In the genomic region with DNA sequence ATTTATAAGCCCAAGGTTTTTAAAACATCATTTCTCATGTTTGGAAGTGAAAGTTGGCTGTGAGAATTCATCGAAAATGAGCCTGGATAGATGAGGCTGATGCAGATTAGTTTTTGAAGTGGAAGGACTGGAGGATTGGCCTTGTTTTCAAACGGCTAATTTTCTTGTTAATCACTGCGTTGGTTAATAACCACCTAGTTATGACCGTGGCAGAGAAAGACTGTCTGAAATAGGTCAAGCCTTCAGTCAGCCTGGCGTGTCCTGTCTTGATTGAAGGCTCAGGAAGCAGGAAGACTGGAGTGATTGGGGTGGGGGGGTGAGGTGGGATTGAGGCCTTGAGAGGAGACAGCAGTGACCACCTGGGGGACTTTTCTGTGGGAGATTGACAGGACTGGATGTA, we compare ENCODE assay signal across 14 cellular contexts.
A peak's percentile ranks its signal among the peaks of the same experiment; 100 is the strongest.
DNase-seq lines count a peak whose midpoint lies in the region; TF ChIP-seq lines count a peak whose summit lies in the region.
"Had no signal": no experiment of that assay in that cellular context is flagged by ENCODE, and none has a peak within 500 bp of the region (broad histone marks: within the 10 kb centered on the region; RNA-seq: fewer than 3 reads in every experiment).

No MANE protein-coding gene starts in this region.

- H3K36me3 ChIP-seq in A673 (ENCODE audit: insufficient read depth, low read length, poor library complexity, severe bottlenecking) (no peaks in the 10 kb centered on the region), uterus (no peaks in the 10 kb centered on the region)
- H3K36me3 ChIP-seq: HAP-1 had no signal

- H3K27ac ChIP-seq in A673 (ENCODE audit: low read depth, low read length, poor library complexity, severe bottlenecking) = peak overlapping the region; percentile 97
- no peak overlapping the region for H3K27ac ChIP-seq in RWPE1
- no peak overlapping the region for H3K27ac ChIP-seq in uterus

- H3K4me3 ChIP-seq in A673 (ENCODE audit: low read depth, low read length, poor library complexity, severe bottlenecking) = no peak overlapping the region
- no peak overlapping the region for H3K4me3 ChIP-seq in uterus
- H3K4me3 ChIP-seq: GM12878, HAP-1 had no signal

- intact Hi-C loops in A673 (cut with micrococcal nuclease; ENCODE audit: unreplicated experiment) = no loop called here
- intact Hi-C loops in uterus (cut with DNase I; ENCODE audit: low total_unique reads) = no loop called here

- CTCF ChIA-PET in A673 (lab: Charles Lee) (no interaction called here), RWPE1 (lab: Yijun Ruan, JAX) (no interaction called here)

- H3K27me3 ChIP-seq in A673 (replicated peaks; ENCODE audit: insufficient read depth, low read depth, low read length, poor library complexity) (no peaks in the 10 kb centered on the region), uterus (no peaks in the 10 kb centered on the region)

- BruUV-seq in A673 (replicated peaks; lab: Mats Ljungman, UMichigan) = no TSS peak

- no peak for TF ChIP-seq POLR2A in uterus (IDR thresholded peaks at IDR 0.05)

- H3K9me3 ChIP-seq in A673 (ENCODE audit: low read depth, low read length, poor library complexity, severe bottlenecking) (no peaks in the 10 kb centered on the region), uterus (no peaks in the 10 kb centered on the region)
- H3K9me3 ChIP-seq: HAP-1 had no signal

- H3K4me1 ChIP-seq in A673 (ENCODE audit: insufficient read depth, low read length, poor library complexity, severe bottlenecking) = peaks cover 98% of the 10 kb centered on the region
- no peaks in the 10 kb centered on the region for H3K4me1 ChIP-seq in uterus
- H3K4me1 ChIP-seq: HAP-1 had no signal

- POLR2A ChIA-PET in A673 (lab: Charles Lee; ENCODE audit: low non-redundant PET) = no interaction called here
- POLR2A ChIA-PET in RWPE1 (lab: Yijun Ruan, JAX; ENCODE audit: low non-redundant PET) = no interaction called here

- TF ChIP-seq CTCF in A673 (conservative IDR thresholded peaks at IDR 0.05; ENCODE audit: low read depth, low read length) = no peak
- TF ChIP-seq CTCF in RWPE1 (conservative IDR thresholded peaks at IDR 0.05; ENCODE audit: low read depth) = no peak
- TF ChIP-seq CTCF in uterus (IDR thresholded peaks at IDR 0.05) = no peak

- DNase-seq in A673 (ENCODE audit: low spot score) (no peak), RWPE1 (ENCODE audit: low spot score) (peak; percentile 8), kidney tubule cell (ENCODE audit: low spot score) (peak; percentile 52), renal cortical epithelial cell (ENCODE audit: low read depth) (peak; percentile 72), HT-29 (ENCODE audit: low spot score) (no peak), uterus (no peak), OCI-M2 (lab: John Stamatoyannopoulos, UW; ENCODE audit: unreplicated experiment) (no peak)
- DNase-seq: 8988T; C1 segment of cervical spinal cord; CD4-positive, alpha-beta memory T cell; DMS79; GOT3 had no signal

Comparison
In these comparisons a context has a peak if more than half of its experiments do, and no peak if none do; other contexts are left out.
1. DNase-seq: peak in RWPE1 (single experiment), kidney tubule cell (single experiment) and renal cortical epithelial cell (single experiment); none in A673 (single experiment), HT-29 (single experiment), uterus (0 of 2) and OCI-M2 (single experiment).